In genomic region chr11:64303109-64304031, GRCh38 we compare ENCODE assay signal across 7 cellular contexts. TPM values are rescaled to one million over a fixed set of nuclear protein-coding genes. Genes with fewer than 3 reads are reported as not detected.
A peak's percentile ranks its signal among the peaks of the same experiment; 100 is the strongest.
DNase-seq lines count a peak whose midpoint lies in the region; ATAC-seq and TF ChIP-seq lines count a peak whose summit lies in the region.
"Had no signal": no experiment of that assay in that cellular context is flagged by ENCODE, and none has a peak within 500 bp of the region (broad histone marks: within the 10 kb centered on the region; RNA-seq: fewer than 3 reads in every experiment).

No MANE protein-coding gene starts in this region.

- H3K27me3 Mint-ChIP-seq in activated CD4-positive, alpha-beta T cell treated with anti-CD3 and anti-CD28 coated beads, Interleukin-2, amount 10 ng/mL, durations not matched to agents 7 days and 5 days, result peaks cover 25% of the 10 kb centered on the region
- peaks cover 22 to 40% of the 10 kb centered on the region in 2 donors for H3K27me3 Mint-ChIP-seq in stimulated activated naive B cell treated with anti-CD40 and anti-IgM and Interleukin-4, amounts not matched to agents 10 μg/mL and 1 μg/mL and 100 μg/mL, for 72 hours
- H3K27me3 Mint-ChIP-seq in effector memory CD8-positive, alpha-beta T cell, result peaks cover 16 to 28% of the 10 kb centered on the region in 2 donors

- CTCF ChIA-PET in activated CD4-positive, alpha-beta T cell treated with anti-CD3 and anti-CD28 coated beads, Interleukin-2, amount 10 ng/mL, durations not matched to agents 7 days and 5 days (lab: Charles Lee), result interaction anchor here (0.7 to 5.8 kb wide), 29 partner anchors 8 to 118 kb away, joined by 3 to 92 read pairs (median 6); partner anchors contain the start of genes BAD, FERMT3, GPR137 and KCNK4

- H3K27ac ChIP-seq in dorsolateral prefrontal cortex, result peak overlapping the region in 40 of 59 donors; percentile 78 to 99 (median 94)

- peak overlapping the region; percentile 41 for H3K27ac Mint-ChIP-seq in activated CD4-positive, alpha-beta T cell treated with anti-CD3 and anti-CD28 coated beads, Interleukin-2, amount 10 ng/mL, durations not matched to agents 7 days and 5 days
- H3K27ac Mint-ChIP-seq in stimulated activated naive B cell treated with anti-CD40 and anti-IgM and Interleukin-4, amounts not matched to agents 10 μg/mL and 1 μg/mL and 100 μg/mL, for 72 hours, result peak overlapping the region; percentile 99
- peak overlapping the region in 1 of 2 donors; percentile 96 for H3K27ac Mint-ChIP-seq in effector memory CD8-positive, alpha-beta T cell

- DNase-seq in activated CD4-positive, alpha-beta T cell treated with anti-CD3 and anti-CD28 coated beads, Interleukin-2, amount 10 ng/mL, durations not matched to agents 7 days and 5 days, result no peak
- DNase-seq in activated CD4-positive, alpha-beta T cell treated with anti-CD3 and anti-CD28 coated beads, Interleukin-2, amount 50 U/mL, for 48 hours, result no peak
- DNase-seq in dorsolateral prefrontal cortex (no peak), DMS53 treated with DMSO at 0.1 percent for 48 hours (lab: John Stamatoyannopoulos, UW; ENCODE audit: unreplicated experiment) (no peak)
- no peak for DNase-seq in stimulated activated naive B cell treated with anti-CD40 and anti-IgM and Interleukin-4, amounts not matched to agents 10 μg/mL and 1 μg/mL and 100 μg/mL, for 72 hours
- no peak for DNase-seq in effector memory CD8-positive, alpha-beta T cell

- ATAC-seq in stimulated activated naive B cell treated with anti-CD40 and anti-IgM and Interleukin-4, amounts not matched to agents 10 μg/mL and 1 μg/mL and 100 μg/mL, for 72 hours (replicated peaks), result no peak
- no peak for ATAC-seq in effector memory CD8-positive, alpha-beta T cell (replicated peaks)

- intact Hi-C loops in dorsolateral prefrontal cortex (cut with DNase I), result loop anchor here (1.0 to 5.0 kb wide), 2 partner anchors 31 to 101 kb away; no protein-coding TSS in a partner anchor

- H3K36me3 Mint-ChIP-seq in activated CD4-positive, alpha-beta T cell treated with anti-CD3 and anti-CD28 coated beads, Interleukin-2, amount 10 ng/mL, durations not matched to agents 7 days and 5 days (ENCODE audit: low read depth), result peaks cover 10% of the 10 kb centered on the region
- H3K36me3 Mint-ChIP-seq in stimulated activated naive B cell treated with anti-CD40 and anti-IgM and Interleukin-4, amounts not matched to agents 10 μg/mL and 1 μg/mL and 100 μg/mL, for 72 hours, result peaks cover 12 to 13% of the 10 kb centered on the region in 2 donors
- peaks cover 27% of the 10 kb centered on the region for H3K36me3 Mint-ChIP-seq in effector memory CD8-positive, alpha-beta T cell (ENCODE audit: insufficient read depth)

- H3K4me1 Mint-ChIP-seq in activated CD4-positive, alpha-beta T cell treated with anti-CD3 and anti-CD28 coated beads, Interleukin-2, amount 10 ng/mL, durations not matched to agents 7 days and 5 days, result peaks cover 42% of the 10 kb centered on the region
- H3K4me1 Mint-ChIP-seq in stimulated activated naive B cell treated with anti-CD40 and anti-IgM and Interleukin-4, amounts not matched to agents 10 μg/mL and 1 μg/mL and 100 μg/mL, for 72 hours, result peaks cover 33 to 54% of the 10 kb centered on the region in 2 donors
- H3K4me1 Mint-ChIP-seq in effector memory CD8-positive, alpha-beta T cell (ENCODE audit: low read depth in 2 of 2), result peaks cover 28 to 32% of the 10 kb centered on the region in 2 donors

- peak overlapping the region in 25 of 59 donors; percentile 64 to 86 (median 77) for H3K4me3 ChIP-seq in dorsolateral prefrontal cortex

- H3K27me3 ChIP-seq in dorsolateral prefrontal cortex, result peaks cover 0 to 3% (median 0%) of the 10 kb centered on the region in 45 donors

- POLR2A ChIA-PET in activated CD4-positive, alpha-beta T cell treated with anti-CD3 and anti-CD28 coated beads, Interleukin-2, amount 10 ng/mL, durations not matched to agents 7 days and 5 days (lab: Charles Lee), result interaction anchor here (0.7 kb wide), 1 partner anchor 32 kb away, joined by 3 read pairs; no protein-coding TSS in a partner anchor

- H3K9me3 Mint-ChIP-seq in activated CD4-positive, alpha-beta T cell treated with anti-CD3 and anti-CD28 coated beads, Interleukin-2, amount 10 ng/mL, durations not matched to agents 7 days and 5 days, result no peaks in the 10 kb centered on the region
- H3K9me3 Mint-ChIP-seq in stimulated activated naive B cell treated with anti-CD40 and anti-IgM and Interleukin-4, amounts not matched to agents 10 μg/mL and 1 μg/mL and 100 μg/mL, for 72 hours, result no peaks in the 10 kb centered on the region
- H3K9me3 Mint-ChIP-seq in effector memory CD8-positive, alpha-beta T cell, result no peaks in the 10 kb centered on the region

- no peak overlapping the region for H3K4me3 Mint-ChIP-seq in activated CD4-positive, alpha-beta T cell treated with anti-CD3 and anti-CD28 coated beads, Interleukin-2, amount 10 ng/mL, durations not matched to agents 7 days and 5 days
- H3K4me3 Mint-ChIP-seq in stimulated activated naive B cell treated with anti-CD40 and anti-IgM and Interleukin-4, amounts not matched to agents 10 μg/mL and 1 μg/mL and 100 μg/mL, for 72 hours, result peak overlapping the region in 1 of 2 donors; percentile 92
- H3K4me3 Mint-ChIP-seq in effector memory CD8-positive, alpha-beta T cell, result peak overlapping the region in 1 of 2 donors; percentile 95

- TF ChIP-seq CTCF in dorsolateral prefrontal cortex (IDR thresholded peaks at IDR 0.05 in 54 of 56, conservative IDR thresholded peaks at IDR 0.05 in 2 of 56; ENCODE audit: low read depth in 1 of 56, partially characterized antibody in 56 of 56), result no peak

RNA-seq across cellular contexts. Expression of gene ESRRA, which starts 2.0 kb away (rescaled TPM):
- 10 to 100 TPM; 24.8 to 32.0 TPM for total RNA-seq in activated CD4-positive, alpha-beta T cell treated with anti-CD3 and anti-CD28 coated beads, Interleukin-2, amount 10 ng/mL, durations not matched to agents 7 days and 5 days
- total RNA-seq in dorsolateral prefrontal cortex, result 10 to 100 TPM; 20.7 to 65.0 (median 36.4) TPM

RNA-seq across cellular contexts. Expression of gene CATSPERZ, which starts 3.2 kb away (rescaled TPM):
- total RNA-seq in activated CD4-positive, alpha-beta T cell treated with anti-CD3 and anti-CD28 coated beads, Interleukin-2, amount 10 ng/mL, durations not matched to agents 7 days and 5 days, result not detected
- total RNA-seq in dorsolateral prefrontal cortex, result 1 to 10 TPM in 115 of 120 experiments, under 1 TPM in 3, not detected in 2; 0.69 to 9.3 (median 3.0) TPM

RNA-seq across cellular contexts. Expression of gene KCNK4, which starts 12.3 kb away (rescaled TPM):
- total RNA-seq in activated CD4-positive, alpha-beta T cell treated with anti-CD3 and anti-CD28 coated beads, Interleukin-2, amount 10 ng/mL, durations not matched to agents 7 days and 5 days, result not detected
- 10 to 100 TPM in 29 of 120 experiments, 1 to 10 TPM in 91; 2.4 to 12.7 (median 8.0) TPM for total RNA-seq in dorsolateral prefrontal cortex
- total RNA-seq: prostate gland had no signal

RNA-seq across cellular contexts. Expression of gene TRMT112, which starts 14.0 kb away (rescaled TPM):
- total RNA-seq in activated CD4-positive, alpha-beta T cell treated with anti-CD3 and anti-CD28 coated beads, Interleukin-2, amount 10 ng/mL, durations not matched to agents 7 days and 5 days, result 100 to 1,000 TPM; 160 to 171 TPM
- 100 to 1,000 TPM in 110 of 120 experiments, 10 to 100 TPM in 10; 72.8 to 158 (median 122) TPM for total RNA-seq in dorsolateral prefrontal cortex

RNA-seq across cellular contexts. Expression of gene PRDX5, which starts 14.6 kb away (rescaled TPM):
- 100 to 1,000 TPM in 1 of 2 experiments, 10 to 100 TPM in 1; 97.4 to 106 TPM for total RNA-seq in activated CD4-positive, alpha-beta T cell treated with anti-CD3 and anti-CD28 coated beads, Interleukin-2, amount 10 ng/mL, durations not matched to agents 7 days and 5 days
- total RNA-seq in dorsolateral prefrontal cortex, result 100 to 1,000 TPM; 101 to 340 (median 208) TPM
